Comparison of ENCODE assay signal across 15 cellular contexts in the genomic region with DNA sequence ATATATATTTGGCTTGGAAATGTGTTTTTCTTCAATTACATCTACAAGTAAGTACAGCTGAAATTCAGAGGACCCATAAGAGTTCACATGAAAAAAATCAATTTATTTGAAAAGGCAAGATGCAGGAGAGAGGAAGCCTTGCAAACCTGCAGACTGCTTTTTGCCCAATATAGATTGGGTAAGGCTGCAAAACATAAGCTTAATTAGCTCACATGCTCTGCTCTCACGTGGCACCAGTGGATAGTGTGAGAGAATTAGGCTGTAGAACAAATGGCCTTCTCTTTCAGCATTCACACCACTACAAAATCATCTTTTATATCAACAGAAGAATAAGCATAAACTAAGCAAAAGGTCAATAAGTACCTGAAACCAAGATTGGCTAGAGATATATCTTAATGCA. TPM values are rescaled to one million over a fixed set of nuclear protein-coding genes. Genes with fewer than 3 reads are reported as not detected.
A peak's percentile ranks its signal among the peaks of the same experiment; 100 is the strongest.
DNase-seq lines count a peak whose midpoint lies in the region; ATAC-seq, FAIRE-seq and TF ChIP-seq lines count a peak whose summit lies in the region.
"Had no signal": no experiment of that assay in that cellular context is flagged by ENCODE, and none has a peak within 500 bp of the region (broad histone marks: within the 10 kb centered on the region; RNA-seq: fewer than 3 reads in every experiment).

No MANE protein-coding gene starts in this region.

- TF ChIP-seq RAD21 in SK-N-SH (IDR thresholded peaks at IDR 0.05; ENCODE audit: low read length), result no peak

- peak overlapping the region; percentile 28 to 92; a peak in 3 of 4 replicates for H3K27ac ChIP-seq in SK-N-SH (ENCODE audit: low read depth in 2 of 2, low read length in 1 of 2)
- peak overlapping the region; percentile 28 for H3K27ac ChIP-seq in astrocyte (ENCODE audit: low read depth, low read length)
- H3K27ac ChIP-seq in neural progenitor cell, result peak overlapping the region; percentile 47

- H4K20me1 ChIP-seq in SK-N-SH (ENCODE audit: insufficient read depth), result no peaks in the 10 kb centered on the region
- H4K20me1 ChIP-seq in astrocyte (ENCODE audit: insufficient read depth, low read length), result no peaks in the 10 kb centered on the region
- no peaks in the 10 kb centered on the region for H4K20me1 ChIP-seq in neural progenitor cell (ENCODE audit: low read depth)

- no peak for TF ChIP-seq CTCF in SK-N-SH (IDR thresholded peaks at IDR 0.05)
- TF ChIP-seq CTCF in astrocyte (IDR thresholded peaks at IDR 0.05; ENCODE audit: insufficient read depth, low read depth, low read length), result no peak
- no peak for TF ChIP-seq CTCF in neural progenitor cell (IDR thresholded peaks at IDR 0.05)
- no peak for TF ChIP-seq CTCF in BE2C (IDR thresholded peaks at IDR 0.05; ENCODE audit: low read depth, low read length)

- no peak for TF ChIP-seq EP300 in SK-N-SH (IDR thresholded peaks at IDR 0.05; ENCODE audit: borderline replicate concordance in 1 of 2, low read depth in 1 of 2, low read length in 1 of 2)

- CTCF ChIA-PET in SK-N-SH (lab: Yijun Ruan, JAX), result interaction anchor here (1.2 to 5.8 kb wide), 4 partner anchors 11 to 138 kb away, joined by 3 to 20 read pairs (median 4); no protein-coding TSS in a partner anchor

- no peak for FAIRE-seq in astrocyte (lab: Jason Lieb, UNC)

- H3K4me3 ChIP-seq in SK-N-SH (ENCODE audit: low read depth in 2 of 2, low read length in 1 of 2) (no peak overlapping the region; a peak in 1 of 4 replicates), astrocyte (ENCODE audit: insufficient read depth, low read depth, low read length) (no peak overlapping the region), neural progenitor cell (no peak overlapping the region), BE2C (ENCODE audit: low read depth, low read length) (no peak overlapping the region)

- H3K9me3 Mint-ChIP-seq in astrocyte (ENCODE audit: unreplicated experiment) (no peaks in the 10 kb centered on the region), neural progenitor cell (no peaks in the 10 kb centered on the region)

- H3K79me2 ChIP-seq in SK-N-SH (ENCODE audit: insufficient read depth), result peaks cover 62% of the 10 kb centered on the region
- peaks cover 5% of the 10 kb centered on the region for H3K79me2 ChIP-seq in astrocyte (ENCODE audit: insufficient read depth, low read length)
- H3K79me2 ChIP-seq in neural progenitor cell (ENCODE audit: low read depth), result peaks cover 4% of the 10 kb centered on the region

- POLR2A ChIA-PET in SK-N-SH (lab: Yijun Ruan, JAX), result no interaction called here

- H3K36me3 ChIP-seq in SK-N-SH (replicated peaks in 1 of 2; ENCODE audit: control insufficient read depth in 1 of 2, insufficient read depth in 2 of 2, low read length in 1 of 2) (peaks cover 41 to 45% of the 10 kb centered on the region in 2 experiments), astrocyte (ENCODE audit: insufficient read depth, low read length) (peaks cover 16% of the 10 kb centered on the region), neural progenitor cell (peaks cover 27% of the 10 kb centered on the region), BE2C (no peaks in the 10 kb centered on the region)

- DNase-seq in SK-N-SH, result no peak
- no peak for DNase-seq in astrocyte (ENCODE audit: low read depth)
- no peak for DNase-seq in neural progenitor cell (ENCODE audit: low spot score)
- DNase-seq in HCEC 1CT, result no peak
- no peak for DNase-seq in BE2C
- no peak for DNase-seq in midbrain (lab: John Stamatoyannopoulos, UW)
- DNase-seq: Caco-2; H9; NCI-H1436; NCI-H2029 treated with DMSO at 0.1 percent for 48 hours; NCI-H510A; NK-92 treated with Interleukin-12 subunit alpha and Interleukin-12 subunit beta, amount 100 ng/mL, for 24 hours; OCI-M1 had no signal

- H3K36me3 Mint-ChIP-seq in astrocyte (ENCODE audit: low read depth, unreplicated experiment) (peaks cover 5% of the 10 kb centered on the region), neural progenitor cell (peaks cover 9% of the 10 kb centered on the region)

- peaks cover 28% of the 10 kb centered on the region for H3K4me1 Mint-ChIP-seq in astrocyte (ENCODE audit: low read depth, unreplicated experiment)
- H3K4me1 Mint-ChIP-seq in neural progenitor cell, result peaks cover 4% of the 10 kb centered on the region

- no peak overlapping the region for H3K4me3 Mint-ChIP-seq in astrocyte (ENCODE audit: unreplicated experiment)
- H3K4me3 Mint-ChIP-seq in neural progenitor cell, result no peak overlapping the region
- H3K4me3 Mint-ChIP-seq: H9 had no signal

- H2AFZ ChIP-seq in SK-N-SH (ENCODE audit: low read depth) (no peak overlapping the region), astrocyte (ENCODE audit: low read depth, low read length) (no peak overlapping the region), neural progenitor cell (replicated peaks) (no peak overlapping the region)

- H3K9ac ChIP-seq in SK-N-SH, result peak overlapping the region; percentile 43; the same call in 1 of the 2 replicates
- H3K9ac ChIP-seq in astrocyte (ENCODE audit: low read length), result no peak overlapping the region
- no peak overlapping the region for H3K9ac ChIP-seq in neural progenitor cell

- H3K9me2 ChIP-seq in SK-N-SH, result no peaks in the 10 kb centered on the region

- H3K27ac Mint-ChIP-seq in astrocyte (ENCODE audit: unreplicated experiment) (no peak overlapping the region), neural progenitor cell (no peak overlapping the region)

- no peaks in the 10 kb centered on the region for H3K27me3 ChIP-seq in SK-N-SH (ENCODE audit: insufficient read depth)
- no peaks in the 10 kb centered on the region for H3K27me3 ChIP-seq in astrocyte (ENCODE audit: insufficient read depth, low read length)
- no peaks in the 10 kb centered on the region for H3K27me3 ChIP-seq in neural progenitor cell
- no peaks in the 10 kb centered on the region for H3K27me3 ChIP-seq in BE2C

- no peak for ATAC-seq in SK-N-SH treated with all-trans-retinoic acid at 6 μM for 48 hours
- ATAC-seq in GM18867 (IDR thresholded peaks at IDR 0.05; ENCODE audit: unreplicated experiment), result no peak

- no peaks in the 10 kb centered on the region for H3K9me3 ChIP-seq in SK-N-SH
- no peaks in the 10 kb centered on the region for H3K9me3 ChIP-seq in astrocyte (ENCODE audit: insufficient read depth, low read depth, low read length)
- H3K9me3 ChIP-seq in neural progenitor cell (ENCODE audit: low read depth), result no peaks in the 10 kb centered on the region
- no peaks in the 10 kb centered on the region for H3K9me3 ChIP-seq in BE2C
- H3K9me3 ChIP-seq: Caco-2 had no signal

- H3K4me1 ChIP-seq in SK-N-SH (ENCODE audit: control insufficient read depth in 1 of 2, insufficient read depth in 2 of 2, low read depth in 1 of 2, low read length in 1 of 2) (peaks cover 3 to 55% of the 10 kb centered on the region in 2 experiments; a peak in 3 of 4 replicates), astrocyte (ENCODE audit: insufficient read depth, low read length) (peaks cover 34% of the 10 kb centered on the region), neural progenitor cell (no peaks in the 10 kb centered on the region), BE2C (no peaks in the 10 kb centered on the region)
- H3K4me1 ChIP-seq: Caco-2 had no signal

- H3F3A ChIP-seq in SK-N-SH (replicated peaks; ENCODE audit: insufficient read depth) (peaks cover 76% of the 10 kb centered on the region), neural progenitor cell (ENCODE audit: low read depth) (peaks cover 45% of the 10 kb centered on the region)

- H3K4me2 ChIP-seq in SK-N-SH (peak overlapping the region; percentile 46; the same call in 1 of the 2 replicates), astrocyte (ENCODE audit: low read length) (peak overlapping the region; percentile 11), neural progenitor cell (no peak overlapping the region)

- 44% methylated on average over 1 of the region's 1 CpG for whole genome bisulfite sequencing in SK-N-SH (ENCODE audit: low lambda C conversion rate)

- H3K27me3 Mint-ChIP-seq in astrocyte (ENCODE audit: low read depth, unreplicated experiment) (no peaks in the 10 kb centered on the region), neural progenitor cell (ENCODE audit: insufficient read depth, low read depth) (no peaks in the 10 kb centered on the region)

TF ChIP-seq in SK-N-SH, 30 proteins besides CTCF, POLR2A, EP300 and RAD21 (continues in another document):
- TF ChIP-seq CHD2 (IDR thresholded peaks at IDR 0.05; ENCODE audit: low read length, partially characterized antibody), result no peak
- TF ChIP-seq RXRA (IDR thresholded peaks at IDR 0.05; ENCODE audit: borderline replicate concordance, low read depth), result no peak
- no peak for TF ChIP-seq JUND (IDR thresholded peaks at IDR 0.05)
- TF ChIP-seq USF2 (IDR thresholded peaks at IDR 0.05; ENCODE audit: borderline replicate concordance, low read depth, low read length), result no peak
- TF ChIP-seq NRF1 (IDR thresholded peaks at IDR 0.05; ENCODE audit: low read depth, low read length), result no peak
- TF ChIP-seq FOSL2 (IDR thresholded peaks at IDR 0.05; ENCODE audit: borderline replicate concordance, low read depth), result no peak

TF ChIP-seq in SK-N-SH treated with all-trans-retinoic acid at 6 μM for 48 hours, 23 proteins besides CTCF, POLR2A, EP300 and RAD21:
- no peak for TF ChIP-seq ZFP30 (CRISPR knock-in tag; IDR thresholded peaks at IDR 0.05)
- no peak for TF ChIP-seq SNAI2 (CRISPR knock-in tag; IDR thresholded peaks at IDR 0.05)
- no peak for TF ChIP-seq PPARA (CRISPR knock-in tag; IDR thresholded peaks at IDR 0.05; ENCODE audit: borderline replicate concordance)
- TF ChIP-seq, protein P1, sequence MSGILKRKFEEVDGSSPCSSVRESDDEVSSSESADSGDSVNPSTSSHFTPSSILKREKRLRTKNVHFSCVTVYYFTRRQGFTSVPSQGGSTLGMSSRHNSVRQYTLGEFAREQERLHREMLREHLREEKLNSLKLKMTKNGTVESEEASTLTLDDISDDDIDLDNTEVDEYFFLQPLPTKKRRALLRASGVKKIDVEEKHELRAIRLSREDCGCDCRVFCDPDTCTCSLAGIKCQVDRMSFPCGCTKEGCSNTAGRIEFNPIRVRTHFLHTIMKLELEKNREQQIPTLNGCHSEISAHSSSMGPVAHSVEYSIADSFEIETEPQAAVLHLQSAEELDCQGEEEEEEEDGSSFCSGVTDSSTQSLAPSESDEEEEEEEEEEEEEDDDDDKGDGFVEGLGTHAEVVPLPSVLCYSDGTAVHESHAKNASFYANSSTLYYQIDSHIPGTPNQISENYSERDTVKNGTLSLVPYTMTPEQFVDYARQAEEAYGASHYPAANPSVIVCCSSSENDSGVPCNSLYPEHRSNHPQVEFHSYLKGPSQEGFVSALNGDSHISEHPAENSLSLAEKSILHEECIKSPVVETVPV (CRISPR knock-in tag; IDR thresholded peaks at IDR 0.05), result no peak
- TF ChIP-seq ZFP3 (CRISPR knock-in tag; IDR thresholded peaks at IDR 0.05), result no peak
- TF ChIP-seq ZNF8 (CRISPR knock-in tag; IDR thresholded peaks at IDR 0.05), result no peak
- TF ChIP-seq ZNF565 (CRISPR knock-in tag; conservative IDR thresholded peaks at IDR 0.05; ENCODE audit: low read depth), result no peak
- no peak for TF ChIP-seq ZC3H10 (CRISPR knock-in tag; IDR thresholded peaks at IDR 0.05)
- no peak for TF ChIP-seq CSDC2 (CRISPR knock-in tag; IDR thresholded peaks at IDR 0.05)
- no peak for TF ChIP-seq OSR1 (CRISPR knock-in tag; IDR thresholded peaks at IDR 0.05)

RNA-seq across cellular contexts. Expression of gene NUDT6, which starts 26.1 kb away (rescaled TPM):
- 10.1 and 10.5 TPM in 2 replicates for polyA plus RNA-seq in SK-N-SH (2012; rRNA removed)
- polyA plus RNA-seq in SK-N-SH (2012; cell fraction: cytosol; rRNA removed), result 9.1 and 9.6 TPM in 2 replicates
- polyA plus RNA-seq in SK-N-SH (2012; cell fraction: nucleus; rRNA removed), result 10.1 and 10.4 TPM in 2 replicates
- 4.0 TPM in 2 replicates for total RNA-seq in astrocyte
- total RNA-seq in neural progenitor cell (ENCODE audit: low replicate concordance), result 20.9 and 21.1 TPM in 2 replicates
- 9.4 TPM for polyA plus RNA-seq in BE2C (2012; ENCODE audit: insufficient read depth, insufficient read length, low read depth)
